Comparison of ENCODE assay signal across 10 cellular contexts in genomic region chr4:1244978-1245471, GRCh38. TPM values are rescaled to one million over a fixed set of nuclear protein-coding genes. Genes with fewer than 3 reads are reported as not detected.
A peak's percentile ranks its signal among the peaks of the same experiment; 100 is the strongest.
DNase-seq lines count a peak whose midpoint lies in the region; ATAC-seq lines count a peak whose summit lies in the region.
"Had no signal": no experiment of that assay in that cellular context is flagged by ENCODE, and none has a peak within 500 bp of the region (broad histone marks: within the 10 kb centered on the region; RNA-seq: fewer than 3 reads in every experiment).

No MANE protein-coding gene starts in this region.

- H3K27ac Mint-ChIP-seq in IgD-negative memory B cell: peak overlapping the region in 2 of 3 donors; percentile 80 to 81
- peak overlapping the region; percentile 27 for H3K27ac Mint-ChIP-seq in dendritic cell treated with granulocyte-macrophage colony-stimulating factor and Interleukin-4, amounts not matched to agents 40 ng/mL and 50 ng/mL, for 4 days
- H3K27ac Mint-ChIP-seq in natural killer cell treated with Interleukin-12 subunit alpha and Interleukin-12 subunit beta and Interleukin-15 and Interleukin-18, amount 100 ng/mL, for 72 hours: peak overlapping the region; percentile 29 to 91

- intact Hi-C loops in dendritic cell treated with granulocyte-macrophage colony-stimulating factor and Interleukin-4, amounts not matched to agents 40 ng/mL and 50 ng/mL, for 4 days (cut with micrococcal nuclease): loop anchor here (5.0 to 10.0 kb wide), 2 partner anchors 78 to 230 kb away; partner anchors contain the start of gene FGFRL1

- H3K9me3 Mint-ChIP-seq in IgD-negative memory B cell: no peaks in the 10 kb centered on the region
- no peaks in the 10 kb centered on the region for H3K9me3 Mint-ChIP-seq in dendritic cell treated with granulocyte-macrophage colony-stimulating factor and Interleukin-4, amounts not matched to agents 40 ng/mL and 50 ng/mL, for 4 days
- no peaks in the 10 kb centered on the region for H3K9me3 Mint-ChIP-seq in natural killer cell treated with Interleukin-12 subunit alpha and Interleukin-12 subunit beta and Interleukin-15 and Interleukin-18, amount 100 ng/mL, for 72 hours

- H3K4me3 ChIP-seq in BLaER1 treated with 17β-estradiol and CSF1 and Interleukin-3, amounts not matched to agents 10 nM and 100 nM: peak overlapping the region in 1 of 10 experiments; percentile 12; a peak in 2 of 20 replicates

- no peaks in the 10 kb centered on the region for H3K9me3 ChIP-seq in BLaER1 treated with 17β-estradiol and CSF1 and Interleukin-3, amounts not matched to agents 10 nM and 100 nM (replicated peaks in 1 of 11)

- peaks cover 16 to 43% (median 30%) of the 10 kb centered on the region in 3 donors for H3K4me1 Mint-ChIP-seq in IgD-negative memory B cell
- H3K4me1 Mint-ChIP-seq in dendritic cell treated with granulocyte-macrophage colony-stimulating factor and Interleukin-4, amounts not matched to agents 40 ng/mL and 50 ng/mL, for 4 days (ENCODE audit: low read depth): peaks cover 62% of the 10 kb centered on the region
- peaks cover 35 to 50% of the 10 kb centered on the region in 2 donors for H3K4me1 Mint-ChIP-seq in natural killer cell treated with Interleukin-12 subunit alpha and Interleukin-12 subunit beta and Interleukin-15 and Interleukin-18, amount 100 ng/mL, for 72 hours (ENCODE audit: low read depth in 2 of 2)

- no peaks in the 10 kb centered on the region for H3K36me3 Mint-ChIP-seq in IgD-negative memory B cell
- peaks cover 77% of the 10 kb centered on the region for H3K36me3 Mint-ChIP-seq in dendritic cell treated with granulocyte-macrophage colony-stimulating factor and Interleukin-4, amounts not matched to agents 40 ng/mL and 50 ng/mL, for 4 days (ENCODE audit: low read depth)
- no peaks in the 10 kb centered on the region for H3K36me3 Mint-ChIP-seq in natural killer cell treated with Interleukin-12 subunit alpha and Interleukin-12 subunit beta and Interleukin-15 and Interleukin-18, amount 100 ng/mL, for 72 hours

- peaks cover 72 to 82% (median 74%) of the 10 kb centered on the region in 11 experiments for H4K20me1 ChIP-seq in BLaER1 treated with 17β-estradiol and CSF1 and Interleukin-3, amounts not matched to agents 10 nM and 100 nM

- peak overlapping the region in 3 of 4 donors; percentile 12 to 76 (median 17) for H3K4me3 Mint-ChIP-seq in IgD-negative memory B cell
- no peak overlapping the region for H3K4me3 Mint-ChIP-seq in dendritic cell treated with granulocyte-macrophage colony-stimulating factor and Interleukin-4, amounts not matched to agents 40 ng/mL and 50 ng/mL, for 4 days
- H3K4me3 Mint-ChIP-seq in natural killer cell treated with Interleukin-12 subunit alpha and Interleukin-12 subunit beta and Interleukin-15 and Interleukin-18, amount 100 ng/mL, for 72 hours: peak overlapping the region; percentile 96

- H3K27me3 ChIP-seq in BLaER1 treated with 17β-estradiol and CSF1 and Interleukin-3, amounts not matched to agents 10 nM and 100 nM: no peaks in the 10 kb centered on the region

- peaks cover 14 to 42% (median 26%) of the 10 kb centered on the region in 11 experiments for H3K36me3 ChIP-seq in BLaER1 treated with 17β-estradiol and CSF1 and Interleukin-3, amounts not matched to agents 10 nM and 100 nM

- no peak for DNase-seq in natural killer cell treated with Interleukin-12 subunit alpha and Interleukin-12 subunit beta and Interleukin-15 and Interleukin-18, amount 100 ng/mL, for 72 hours (ENCODE audit: low spot score)
- DNase-seq in SW 1271 (lab: John Stamatoyannopoulos, UW) (no peak), CD1c-positive myeloid dendritic cell (ENCODE audit: extremely low spot score) (no peak)
- DNase-seq: DMS 273 treated with DMSO at 0.1 percent for 48 hours, NCI-H1092 treated with DMSO at 0.1 percent for 48 hours had no signal

- peaks cover 48 to 63% (median 57%) of the 10 kb centered on the region in 10 experiments for H3K4me1 ChIP-seq in BLaER1 treated with 17β-estradiol and CSF1 and Interleukin-3, amounts not matched to agents 10 nM and 100 nM

- no peak for ATAC-seq in natural killer cell treated with Interleukin-12 subunit alpha and Interleukin-12 subunit beta and Interleukin-15 and Interleukin-18, amount 100 ng/mL, for 72 hours
- ATAC-seq in GM21619 (IDR thresholded peaks at IDR 0.05; ENCODE audit: unreplicated experiment) (no peak), HG02763 (IDR thresholded peaks at IDR 0.05; ENCODE audit: unreplicated experiment) (no peak)

- H3K27me3 Mint-ChIP-seq in IgD-negative memory B cell: no peaks in the 10 kb centered on the region
- H3K27me3 Mint-ChIP-seq in dendritic cell treated with granulocyte-macrophage colony-stimulating factor and Interleukin-4, amounts not matched to agents 40 ng/mL and 50 ng/mL, for 4 days: no peaks in the 10 kb centered on the region
- no peaks in the 10 kb centered on the region for H3K27me3 Mint-ChIP-seq in natural killer cell treated with Interleukin-12 subunit alpha and Interleukin-12 subunit beta and Interleukin-15 and Interleukin-18, amount 100 ng/mL, for 72 hours

- peak overlapping the region; percentile 90 to 100 (median 100) for H3K4me2 ChIP-seq in BLaER1 treated with 17β-estradiol and CSF1 and Interleukin-3, amounts not matched to agents 10 nM and 100 nM

- peak overlapping the region in 10 of 11 experiments; percentile 51 to 99 (median 98); a peak in 17 of 22 replicates for H3K9ac ChIP-seq in BLaER1 treated with 17β-estradiol and CSF1 and Interleukin-3, amounts not matched to agents 10 nM and 100 nM

- peak overlapping the region in 8 of 11 experiments; percentile 66 to 98 (median 77); a peak in 13 of 22 replicates for H3K27ac ChIP-seq in BLaER1 treated with 17β-estradiol and CSF1 and Interleukin-3, amounts not matched to agents 10 nM and 100 nM

RNA-seq across cellular contexts. Expression of gene CTBP1, which starts 3.9 kb away (rescaled TPM):
- polyA plus RNA-seq in IgD-negative memory B cell: 36.5 TPM
- total RNA-seq in natural killer cell treated with Interleukin-12 subunit alpha and Interleukin-12 subunit beta and Interleukin-15 and Interleukin-18, amount 100 ng/mL, for 72 hours: 100 to 1,000 TPM; 109 to 245 TPM

RNA-seq across cellular contexts. Expression of gene MAEA, which starts 44.7 kb away (rescaled TPM):
- polyA plus RNA-seq in IgD-negative memory B cell: 67.1 TPM
- 10 to 100 TPM; 60.1 to 93.7 TPM for total RNA-seq in natural killer cell treated with Interleukin-12 subunit alpha and Interleukin-12 subunit beta and Interleukin-15 and Interleukin-18, amount 100 ng/mL, for 72 hours

Comparison
In these comparisons a context has a peak if more than half of its experiments do, and no peak if none do; other contexts are left out.
1. H3K27ac Mint-ChIP-seq: peak in every context shown above with its lines; median percentile 80 in IgD-negative memory B cell; 60 in natural killer cell treated with Interleukin-12 subunit alpha and Interleukin-12 subunit beta and Interleukin-15 and Interleukin-18, amount 100 ng/mL, for 72 hours; 27 in dendritic cell treated with granulocyte-macrophage colony-stimulating factor and Interleukin-4, amounts not matched to agents 40 ng/mL and 50 ng/mL, for 4 days.